In genomic region chr3:32719335-32719734, GRCh38 we compare ENCODE assay signal across 27 cellular contexts.
"Had no signal": no experiment of that assay in that cellular context is flagged by ENCODE, and none has a peak within 500 bp of the region (broad histone marks: within the 10 kb centered on the region; RNA-seq: fewer than 3 reads in every experiment).

No MANE protein-coding gene starts in this region.

- H3K4me3 ChIP-seq: ascending aorta, cardiac muscle cell, Peyer's patch had no signal

- H3K9me3 ChIP-seq: ascending aorta, Peyer's patch had no signal

- ATAC-seq: activated CD8-positive, alpha-beta T cell treated with anti-CD3 and anti-CD28 coated beads for 36 hours; PC-3; Right ventricle myocardium inferior had no signal

- H3K4me1 ChIP-seq: ascending aorta, Peyer's patch had no signal

- DNase-seq: activated CD4-positive, alpha-beta T cell treated with anti-CD3 and anti-CD28 coated beads, Interleukin-2, amount 10 ng/mL, durations not matched to agents 24 days and 14 days; activated CD4-positive, alpha-beta T cell treated with anti-CD3 and anti-CD28 coated beads, Interleukin-2, amount 50 U/mL, for 4 hours; activated CD8-positive, alpha-beta T cell treated with anti-CD3 and anti-CD28 coated beads for 36 hours; activated gamma-delta T cell; activated naive CD4-positive, alpha-beta T cell treated with Interleukin-2 at 50 U/mL for 16 hours; activated naive CD8-positive, alpha-beta T cell treated with anti-CD3 and anti-CD28 coated beads, Interleukin-2, amount 10 ng/mL, durations not matched to agents 7 days and 5 days; activated T-cell treated with anti-CD3 and anti-CD28 coated beads, Interleukin-2, amount 50 U/mL, for 24 hours; amygdala; Karpas-422; NCI-H1048; NCI-H1105 treated with DMSO at 0.1 percent for 48 hours; NCI-H1436; NCI-H1694; NCI-H1930; NCI-H2081 treated with DMSO at 0.1 percent for 48 hours; NCI-H345; NCI-H526; NCI-H748 treated with DMSO at 0.1 percent for 48 hours; NK-92 treated with Interleukin-12 subunit alpha and Interleukin-12 subunit beta, amount 100 ng/mL, for 24 hours; PC-3; Peyer's patch; RPMI8226; T1000; WERI-Rb-1 had no signal

- H3K27me3 ChIP-seq: ascending aorta, cardiac muscle cell, Peyer's patch had no signal

- H3K27ac ChIP-seq: ascending aorta, cardiac muscle cell, Peyer's patch, WERI-Rb-1 had no signal
